Comparison of ENCODE assay signal across 1 cellular context in the genomic region with DNA sequence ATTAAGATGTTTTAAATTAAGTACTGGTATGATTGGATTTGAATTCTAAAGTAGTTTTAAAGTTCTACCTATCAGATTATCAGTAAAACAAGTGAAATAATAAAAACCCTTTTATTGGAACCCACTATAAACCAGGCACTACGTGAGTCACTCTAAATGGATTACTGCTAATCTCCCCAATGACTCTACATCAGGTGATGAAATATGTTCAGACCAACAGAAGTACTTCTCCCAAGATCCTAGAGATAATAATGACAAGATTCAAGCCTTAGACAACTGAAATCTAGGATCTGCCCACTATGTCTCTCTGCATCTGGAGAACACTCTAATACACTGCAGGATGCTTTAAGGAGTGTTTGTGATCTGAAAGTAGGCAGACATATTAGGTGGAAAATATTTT.
TF ChIP-seq lines count a peak whose summit lies in the region.

No MANE protein-coding gene starts in this region.

TF ChIP-seq in GM12878, 131 proteins besides CTCF, POLR2A, EP300 and RAD21 (continued from another document):
- TF ChIP-seq, protein P1, sequence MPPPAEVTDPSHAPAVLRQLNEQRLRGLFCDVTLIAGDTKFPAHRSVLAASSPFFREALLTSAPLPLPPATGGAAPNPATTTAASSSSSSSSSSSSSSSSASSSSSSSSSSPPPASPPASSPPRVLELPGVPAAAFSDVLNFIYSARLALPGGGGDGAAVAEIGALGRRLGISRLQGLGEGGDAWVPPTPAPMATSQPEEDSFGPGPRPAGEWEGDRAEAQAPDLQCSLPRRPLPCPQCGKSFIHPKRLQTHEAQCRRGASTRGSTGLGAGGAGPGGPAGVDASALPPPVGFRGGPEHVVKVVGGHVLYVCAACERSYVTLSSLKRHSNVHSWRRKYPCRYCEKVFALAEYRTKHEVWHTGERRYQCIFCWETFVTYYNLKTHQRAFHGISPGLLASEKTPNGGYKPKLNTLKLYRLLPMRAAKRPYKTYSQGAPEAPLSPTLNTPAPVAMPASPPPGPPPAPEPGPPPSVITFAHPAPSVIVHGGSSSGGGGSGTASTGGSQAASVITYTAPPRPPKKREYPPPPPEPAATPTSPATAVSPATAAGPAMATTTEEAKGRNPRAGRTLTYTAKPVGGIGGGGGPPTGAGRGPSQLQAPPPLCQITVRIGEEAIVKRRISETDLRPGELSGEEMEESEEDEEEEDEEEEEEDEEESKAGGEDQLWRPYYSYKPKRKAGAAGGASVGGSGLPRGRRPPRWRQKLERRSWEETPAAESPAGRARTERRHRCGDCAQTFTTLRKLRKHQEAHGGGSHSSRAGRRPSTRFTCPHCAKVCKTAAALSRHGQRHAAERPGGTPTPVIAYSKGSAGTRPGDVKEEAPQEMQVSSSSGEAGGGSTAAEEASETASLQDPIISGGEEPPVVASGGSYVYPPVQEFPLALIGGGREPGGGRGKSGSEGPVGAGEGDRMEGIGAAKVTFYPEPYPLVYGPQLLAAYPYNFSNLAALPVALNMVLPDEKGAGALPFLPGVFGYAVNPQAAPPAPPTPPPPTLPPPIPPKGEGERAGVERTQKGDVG (CRISPR knock-in tag; IDR thresholded peaks at IDR 0.05): no peak
- TF ChIP-seq ZNF622 (IDR thresholded peaks at IDR 0.05) (no peak), ZBED1 (IDR thresholded peaks at IDR 0.05; ENCODE audit: borderline replicate concordance) (no peak), SMAD1 (IDR thresholded peaks at IDR 0.05; ENCODE audit: low read depth, partially characterized antibody) (no peak), ZNF217 (IDR thresholded peaks at IDR 0.05) (no peak), STAT3 (IDR thresholded peaks at IDR 0.05; ENCODE audit: low read depth, low read length) (no peak)
